In the genomic region with DNA sequence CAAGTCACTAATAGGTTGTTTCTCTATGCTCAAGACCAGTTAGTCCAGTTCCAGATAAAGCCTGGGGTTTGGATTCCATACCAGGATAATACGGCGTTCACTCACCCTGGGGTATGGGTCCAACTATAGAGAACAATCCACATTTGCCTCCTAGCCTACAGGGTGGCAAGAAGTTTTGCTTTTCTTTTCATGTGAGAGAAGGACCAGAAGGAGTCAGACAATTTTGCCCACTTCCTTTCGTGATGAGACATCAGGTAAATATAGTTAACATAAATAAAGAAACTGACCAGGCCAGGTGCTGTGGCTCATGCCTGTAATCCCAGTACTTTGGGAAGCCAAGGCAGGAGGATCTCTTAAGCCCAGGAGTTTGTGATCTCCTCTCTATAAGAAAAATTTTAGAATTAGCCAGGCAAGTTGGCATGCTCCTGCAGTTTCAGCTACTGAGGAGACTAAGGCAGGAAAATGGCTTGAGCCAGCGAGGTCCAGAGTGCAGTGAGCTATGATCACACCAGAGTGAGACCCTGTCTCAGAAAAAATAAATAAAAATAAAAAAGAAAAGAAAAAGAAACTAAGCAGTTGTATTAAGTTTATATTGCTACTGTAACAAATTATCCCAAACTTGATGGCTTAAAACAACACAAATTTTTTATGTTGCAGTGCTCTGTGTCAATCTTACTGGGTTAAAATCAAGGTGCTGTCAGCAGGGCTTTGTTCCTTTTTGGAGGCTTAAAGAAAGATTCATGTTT, we compare ENCODE assay signal across 9 cellular contexts. TPM values are rescaled to one million over a fixed set of nuclear protein-coding genes. Genes with fewer than 3 reads are reported as not detected.
DNase-seq lines count a peak whose midpoint lies in the region; ATAC-seq and TF ChIP-seq lines count a peak whose summit lies in the region.
"Had no signal": no experiment of that assay in that cellular context is flagged by ENCODE, and none has a peak within 500 bp of the region (broad histone marks: within the 10 kb centered on the region; RNA-seq: fewer than 3 reads in every experiment).

No MANE protein-coding gene starts in this region.

- DNase-seq in natural killer cell = no peak
- no peak for DNase-seq in HCEC 1CT
- no peak for DNase-seq in stimulated activated CD4-positive, alpha-beta T cell treated with anti-CD3 and anti-CD28 coated beads, Interleukin-2, amount 100 ng/mL, for 24 hours
- DNase-seq in NCI-H82 (lab: John Stamatoyannopoulos, UW) = no peak
- DNase-seq: dermis blood vessel endothelial cell, left lung had no signal

- H3K27ac Mint-ChIP-seq in natural killer cell = peak overlapping the region; percentile 63 to 80

- H3K36me3 Mint-ChIP-seq in natural killer cell = no peaks in the 10 kb centered on the region

- peaks cover 24 to 44% of the 10 kb centered on the region in 2 donors for H3K4me1 Mint-ChIP-seq in natural killer cell

- TF ChIP-seq CTCF in natural killer cell (IDR thresholded peaks at IDR 0.05) = no peak

- H3K27ac ChIP-seq in KOPT-K1 (ENCODE audit: low read depth, low read length, poor library complexity, severe bottlenecking) = peak overlapping the region; percentile 21

- H3K9me3 ChIP-seq in KOPT-K1 (ENCODE audit: insufficient read depth, low read length, poor library complexity, severe bottlenecking) = no peaks in the 10 kb centered on the region
- H3K9me3 ChIP-seq: left lung had no signal

- peak; percentile 86 for ATAC-seq in GM18873 (IDR thresholded peaks at IDR 0.05; ENCODE audit: low FRiP score, unreplicated experiment)
- peak; percentile 66 for ATAC-seq in HG02610 (IDR thresholded peaks at IDR 0.05; ENCODE audit: unreplicated experiment)
- peak; percentile 65 to 77 (median 67) for ATAC-seq in natural killer cell
- ATAC-seq: left lung had no signal

- no peaks in the 10 kb centered on the region for H3K9me3 Mint-ChIP-seq in natural killer cell

- H3K36me3 ChIP-seq in KOPT-K1 (ENCODE audit: insufficient read depth, low read length) = no peaks in the 10 kb centered on the region
- H3K36me3 ChIP-seq: left lung had no signal

- intact Hi-C loops in natural killer cell (cut with micrococcal nuclease) = loop anchor here (10.0 kb wide), 1 partner anchor 95 kb away; no protein-coding TSS in a partner anchor

- H3K4me3 Mint-ChIP-seq in natural killer cell = peak overlapping the region; percentile 74

- H3K27me3 Mint-ChIP-seq in natural killer cell (ENCODE audit: low read depth in 2 of 2) = no peaks in the 10 kb centered on the region

RNA-seq across cellular contexts. Expression of a gene that starts 7.5 kb away (rescaled TPM):
- total RNA-seq in natural killer cell = 10 to 100 TPM; 42.8 to 46.5 (median 46.5) TPM

RNA-seq across cellular contexts. Expression of a gene that starts 47.1 kb away (rescaled TPM):
- total RNA-seq in natural killer cell = 10 to 100 TPM; 69.3 to 82.9 (median 76.7) TPM
